In genomic region chr4:162347492-162348213, GRCh38 we compare ENCODE assay signal across 22 cellular contexts.
DNase-seq lines count a peak whose midpoint lies in the region; ATAC-seq, FAIRE-seq and TF ChIP-seq lines count a peak whose summit lies in the region.
"Had no signal": no experiment of that assay in that cellular context is flagged by ENCODE, and none has a peak within 500 bp of the region (broad histone marks: within the 10 kb centered on the region; RNA-seq: fewer than 3 reads in every experiment).

No MANE protein-coding gene starts in this region.

- H3K4me3 ChIP-seq in right lobe of liver, result no peak overlapping the region
- no peak overlapping the region for H3K4me3 ChIP-seq in HepG2 (replicated peaks in 1 of 3; ENCODE audit: insufficient read depth in 1 of 3, low read depth in 2 of 3, low read length in 3 of 3)
- H3K4me3 ChIP-seq: body of pancreas, colonic mucosa, psoas muscle, SJCRH30, skin epidermis had no signal

- H3K9ac ChIP-seq in HepG2 (ENCODE audit: insufficient read depth, low read depth, low read length), result no peak overlapping the region

- peaks cover 0 to 6% (median 0%) of the 10 kb centered on the region in 9 donors for H3K9me3 Mint-ChIP-seq in naive thymus-derived CD8-positive, alpha-beta T cell
- H3K9me3 Mint-ChIP-seq: CD4-positive, alpha-beta T cell; stimulated activated memory B cell treated with anti-CD40 and anti-IgM and Interleukin-4, amounts not matched to agents 10 μg/mL and 1 μg/mL and 100 μg/mL, for 72 hours had no signal

- TF ChIP-seq EP300 in HepG2 (IDR thresholded peaks at IDR 0.05; ENCODE audit: low read depth in 2 of 2, low read length in 2 of 2) (no peak), HepG2 (CRISPR knock-in tag; IDR thresholded peaks at IDR 0.05; ENCODE audit: borderline replicate concordance) (no peak)

- FAIRE-seq in HepG2 (lab: Jason Lieb, UNC), result no peak

- intact Hi-C loops in right lobe of liver (cut with DNase I) (no loop called here), HepG2 (cut with micrococcal nuclease; ENCODE audit: unreplicated experiment) (no loop called here), cardiac septum (cut with DNase I) (no loop called here)

- no peaks in the 10 kb centered on the region for H3K27me3 ChIP-seq in right lobe of liver
- no peaks in the 10 kb centered on the region for H3K27me3 ChIP-seq in HepG2 (ENCODE audit: control insufficient read depth in 1 of 2, insufficient read depth in 2 of 2, low read length in 2 of 2)
- H3K27me3 ChIP-seq: body of pancreas, colonic mucosa, SJCRH30 had no signal

- no peak overlapping the region for H3K4me3 Mint-ChIP-seq in naive thymus-derived CD8-positive, alpha-beta T cell
- H3K4me3 Mint-ChIP-seq: activated naive CD8-positive, alpha-beta T cell treated with anti-CD3 and anti-CD28 coated beads, Interleukin-2, amount 50 U/mL, for 24 hours; CD4-positive, alpha-beta T cell; stimulated activated memory B cell treated with anti-CD40 and anti-IgM and Interleukin-4, amounts not matched to agents 10 μg/mL and 1 μg/mL and 100 μg/mL, for 72 hours had no signal

- BruUV-seq in HepG2 (replicated peaks; lab: Mats Ljungman, UMichigan), result no TSS peak

- TF ChIP-seq CTCF in right lobe of liver (IDR thresholded peaks at IDR 0.05) (no peak), HepG2 (CRISPR knock-in tag; IDR thresholded peaks at IDR 0.05) (no peak)

- H3K4me2 ChIP-seq in HepG2 (ENCODE audit: low read depth, low read length), result no peak overlapping the region

- H3K4me1 Mint-ChIP-seq in naive thymus-derived CD8-positive, alpha-beta T cell, result no peaks in the 10 kb centered on the region
- H3K4me1 Mint-ChIP-seq: activated naive CD8-positive, alpha-beta T cell treated with anti-CD3 and anti-CD28 coated beads, Interleukin-2, amount 50 U/mL, for 24 hours; stimulated activated memory B cell treated with anti-CD40 and anti-IgM and Interleukin-4, amounts not matched to agents 10 μg/mL and 1 μg/mL and 100 μg/mL, for 72 hours had no signal

- no peaks in the 10 kb centered on the region for H3K36me3 Mint-ChIP-seq in naive thymus-derived CD8-positive, alpha-beta T cell
- H3K36me3 Mint-ChIP-seq: stimulated activated memory B cell treated with anti-CD40 and anti-IgM and Interleukin-4, amounts not matched to agents 10 μg/mL and 1 μg/mL and 100 μg/mL, for 72 hours had no signal

- no peak for TF ChIP-seq RAD21 in HepG2 (CRISPR knock-in tag; IDR thresholded peaks at IDR 0.05)

- WGBS in right lobe of liver (ENCODE audit: insufficient coverage, low coverage, low lambda C conversion rate, missing lambda C conversion rate), result 13% methylated on average over 4 of the region's 4 CpGs
- WGBS in HepG2 (ENCODE audit: low lambda C conversion rate), result 0% methylated on average over 4 of the region's 4 CpGs

- H2AFZ ChIP-seq in HepG2 (ENCODE audit: low read length), result no peak overlapping the region

- in situ Hi-C loops in HepG2 (cut with HindIII; ENCODE audit: extremely low pct_ligation_motif_present, low pct_unique_long_range_greater_than_20kb), result no loop called here

- TF ChIP-seq POLR2A in right lobe of liver (IDR thresholded peaks at IDR 0.05) (no peak), HepG2 (IDR thresholded peaks at IDR 0.05; ENCODE audit: insufficient read depth in 1 of 2, low read depth in 2 of 2, low read length in 2 of 2) (no peak)

- no peaks in the 10 kb centered on the region for H3K79me2 ChIP-seq in HepG2 (ENCODE audit: insufficient read depth, low read length)

- no peaks in the 10 kb centered on the region for H3K9me3 ChIP-seq in right lobe of liver
- no peaks in the 10 kb centered on the region for H3K9me3 ChIP-seq in HepG2 (ENCODE audit: low read length)
- H3K9me3 ChIP-seq: body of pancreas, colonic mucosa, psoas muscle, SJCRH30 had no signal

- H3K27ac ChIP-seq in right lobe of liver (no peak overlapping the region), HepG2 (ENCODE audit: extremely low read length, insufficient read depth, low read length) (no peak overlapping the region)
- H3K27ac ChIP-seq: body of pancreas, colonic mucosa, psoas muscle, SJCRH30, skin epidermis had no signal

- ATAC-seq in right lobe of liver (peak in 3 of 4 donors; percentile 12 to 69 (median 51)), HepG2 (no peak), GM19324 (IDR thresholded peaks at IDR 0.05; ENCODE audit: low FRiP score, unreplicated experiment) (no peak)
- no peak for ATAC-seq in naive thymus-derived CD8-positive, alpha-beta T cell
- ATAC-seq: activated naive CD8-positive, alpha-beta T cell treated with anti-CD3 and anti-CD28 coated beads, Interleukin-2, amount 50 U/mL, for 24 hours; body of pancreas; stimulated activated memory B cell treated with anti-CD40 and anti-IgM and Interleukin-4, amounts not matched to agents 10 μg/mL and 1 μg/mL and 100 μg/mL, for 72 hours had no signal

- H3K36me3 ChIP-seq in right lobe of liver (no peaks in the 10 kb centered on the region), HepG2 (replicated peaks in 1 of 2; ENCODE audit: control insufficient read depth in 1 of 2, insufficient read depth in 2 of 2, low read length in 2 of 2) (no peaks in the 10 kb centered on the region)
- H3K36me3 ChIP-seq: colonic mucosa, SJCRH30 had no signal

- no peaks in the 10 kb centered on the region for H3K4me1 ChIP-seq in right lobe of liver
- H3K4me1 ChIP-seq in HepG2 (ENCODE audit: insufficient read depth, low read length), result no peaks in the 10 kb centered on the region
- H3K4me1 ChIP-seq: body of pancreas, colonic mucosa, psoas muscle, SJCRH30 had no signal

- H3K27ac Mint-ChIP-seq in naive thymus-derived CD8-positive, alpha-beta T cell, result no peak overlapping the region
- H3K27ac Mint-ChIP-seq: activated naive CD8-positive, alpha-beta T cell treated with anti-CD3 and anti-CD28 coated beads, Interleukin-2, amount 50 U/mL, for 24 hours; CD4-positive, alpha-beta T cell; stimulated activated memory B cell treated with anti-CD40 and anti-IgM and Interleukin-4, amounts not matched to agents 10 μg/mL and 1 μg/mL and 100 μg/mL, for 72 hours had no signal

- DNase-seq in right lobe of liver, result no peak
- no peak for DNase-seq in HepG2 (ENCODE audit: low spot score)
- peak; percentile 2 for DNase-seq in NCI-H69 (lab: John Stamatoyannopoulos, UW)
- peak; percentile 74 for DNase-seq in cardiac septum (ENCODE audit: low spot score)
- no peak for DNase-seq in activated effector memory CD4-positive, alpha-beta T cell treated with Interleukin-2 at 50 U/mL for 16 hours
- DNase-seq in naive thymus-derived CD8-positive, alpha-beta T cell, result no peak
- no peak for DNase-seq in NCI-H446 (lab: John Stamatoyannopoulos, UW)
- DNase-seq: activated CD8-positive, alpha-beta memory T cell treated with anti-CD3 and anti-CD28 coated beads, Interleukin-2, amount 50 U/mL, for 48 hours; activated naive CD8-positive, alpha-beta T cell treated with anti-CD3 and anti-CD28 coated beads, Interleukin-2, amount 50 U/mL, for 24 hours; body of pancreas; CD4-positive, alpha-beta T cell; colonic mucosa; GOT3; NCI-H1105 treated with DMSO at 0.1 percent for 48 hours; NCI-H2081; NCI-H748 treated with DMSO at 0.1 percent for 48 hours; SJCRH30; stimulated activated CD4-positive, alpha-beta T cell treated with anti-CD3 and anti-CD28 coated beads, Interleukin-1b, Interleukin-23, amount 100 ng/mL, for 48 hours had no signal

- POLR2A ChIA-PET in HepG2 (lab: Yijun Ruan, JAX), result no interaction called here
- POLR2A ChIA-PET in naive thymus-derived CD8-positive, alpha-beta T cell (lab: Charles Lee), result no interaction called here

- no peaks in the 10 kb centered on the region for H4K20me1 ChIP-seq in HepG2 (ENCODE audit: insufficient read depth, low read length)

- no peaks in the 10 kb centered on the region for H3K27me3 Mint-ChIP-seq in naive thymus-derived CD8-positive, alpha-beta T cell
- H3K27me3 Mint-ChIP-seq: activated naive CD8-positive, alpha-beta T cell treated with anti-CD3 and anti-CD28 coated beads, Interleukin-2, amount 50 U/mL, for 24 hours; CD4-positive, alpha-beta T cell; stimulated activated memory B cell treated with anti-CD40 and anti-IgM and Interleukin-4, amounts not matched to agents 10 μg/mL and 1 μg/mL and 100 μg/mL, for 72 hours had no signal

- CTCF ChIA-PET in HepG2 (lab: Yijun Ruan, JAX; ENCODE audit: low intra/inter-chr PET ratio, low total read pairs), result no interaction called here

TF ChIP-seq in HepG2, 621 proteins besides CTCF, POLR2A, EP300 and RAD21 (continues in another document):
- TF ChIP-seq MATR3 (CRISPR knock-in tag; IDR thresholded peaks at IDR 0.05) (no peak), AKNA (CRISPR knock-in tag; IDR thresholded peaks at IDR 0.05; ENCODE audit: borderline replicate concordance) (no peak), POGZ (CRISPR knock-in tag; IDR thresholded peaks at IDR 0.05) (no peak), SRSF4 (IDR thresholded peaks at IDR 0.05; ENCODE audit: low read depth, low read length, poor library complexity, severe bottlenecking) (no peak), MXD4 (CRISPR knock-in tag; IDR thresholded peaks at IDR 0.05) (no peak)

Comparison
In these comparisons a context has a peak if more than half of its experiments do, and no peak if none do; other contexts are left out.
1. ATAC-seq: peak in right lobe of liver (3 of 4); none in HepG2 (single experiment), naive thymus-derived CD8-positive, alpha-beta T cell (0 of 2) and GM19324 (single experiment).
2. DNase-seq: peak in NCI-H69 (single experiment) and cardiac septum (single experiment); none in right lobe of liver (0 of 3), HepG2 (single experiment), activated effector memory CD4-positive, alpha-beta T cell treated with Interleukin-2 at 50 U/mL for 16 hours (single experiment), naive thymus-derived CD8-positive, alpha-beta T cell (0 of 10) and NCI-H446 (0 of 2).